1 cellular context compared by ENCODE assay signal in the genomic region with DNA sequence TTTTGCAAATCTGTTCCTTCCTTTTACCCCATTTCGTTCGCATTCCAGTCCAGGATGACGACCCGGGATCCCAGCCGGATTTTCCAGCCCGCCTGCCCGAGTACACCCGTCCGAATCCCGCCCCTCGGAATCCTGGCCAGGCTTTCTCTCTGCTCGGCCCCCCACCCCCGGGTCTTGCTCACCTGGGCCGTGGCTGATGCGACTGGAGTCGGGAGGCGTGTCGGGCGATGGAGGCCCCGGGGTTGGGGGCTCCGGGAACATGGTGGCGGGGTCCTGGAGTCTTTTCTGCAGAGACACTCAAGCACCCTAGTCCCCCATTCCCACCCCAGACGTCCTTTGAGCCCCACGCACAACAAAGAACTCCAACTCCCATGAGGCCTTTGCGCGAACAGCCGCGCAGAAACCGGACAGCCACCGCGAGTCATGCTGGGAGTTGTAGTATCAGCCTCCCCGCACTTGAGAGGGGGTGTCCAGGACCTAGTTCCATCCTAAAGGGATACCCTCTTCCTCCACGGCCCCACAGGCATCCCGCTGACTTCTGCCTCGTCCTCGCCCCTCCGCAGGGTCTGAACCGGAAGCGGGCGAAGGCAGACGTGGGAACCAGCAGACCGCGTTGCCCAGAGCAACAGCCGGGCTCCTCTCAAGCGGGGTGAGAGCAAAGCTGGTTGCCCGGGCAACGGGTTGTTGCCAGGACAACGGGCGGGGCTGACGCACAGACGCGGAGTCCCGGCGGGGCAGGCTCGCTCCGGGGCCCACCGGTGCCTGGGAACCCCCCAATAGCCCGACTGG.
TF ChIP-seq lines count a peak whose summit lies in the region.

No MANE protein-coding gene starts in this region.

TF ChIP-seq in endothelial cell of umbilical vein, 7 proteins besides CTCF, POLR2A, EP300 and RAD21 (continued from another document):
- TF ChIP-seq, protein P1, sequence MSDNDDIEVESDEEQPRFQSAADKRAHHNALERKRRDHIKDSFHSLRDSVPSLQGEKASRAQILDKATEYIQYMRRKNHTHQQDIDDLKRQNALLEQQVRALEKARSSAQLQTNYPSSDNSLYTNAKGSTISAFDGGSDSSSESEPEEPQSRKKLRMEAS (IDR thresholded peaks at IDR 0.05; ENCODE audit: insufficient read depth, insufficient read length): peak; percentile 44
